In genomic region chr12:94714378-94714777, GRCh38 we compare ENCODE assay signal across 14 cellular contexts.
DNase-seq lines count a peak whose midpoint lies in the region; ATAC-seq and TF ChIP-seq lines count a peak whose summit lies in the region.
"Had no signal": no experiment of that assay in that cellular context is flagged by ENCODE, and none has a peak within 500 bp of the region (broad histone marks: within the 10 kb centered on the region; RNA-seq: fewer than 3 reads in every experiment).

No MANE protein-coding gene starts in this region.

- CTCF ChIA-PET in naive thymus-derived CD4-positive, alpha-beta T cell (lab: Charles Lee), result interaction anchor here (0.7 kb wide), 1 partner anchor 275 kb away, joined by 3 read pairs; no protein-coding TSS in a partner anchor
- CTCF ChIA-PET in OCI-LY7 (lab: Charles Lee; ENCODE audit: unreplicated experiment), result no interaction called here

- no peak for ATAC-seq in naive thymus-derived CD4-positive, alpha-beta T cell

- H3K27me3 Mint-ChIP-seq in naive thymus-derived CD4-positive, alpha-beta T cell, result peaks cover 0 to 6% (median 0%) of the 10 kb centered on the region in 5 donors

- no peaks in the 10 kb centered on the region for H3K9me2 ChIP-seq in OCI-LY7 (ENCODE audit: insufficient read depth, low read length)

- DNase-seq in EH (ENCODE audit: low read depth) (peak; percentile 4), NCI-H524 treated with DMSO at 0.1 percent for 48 hours (lab: John Stamatoyannopoulos, UW) (peak; percentile 65), epithelial cell of esophagus (ENCODE audit: low read depth) (peak; percentile 87), non-pigmented ciliary epithelial cell (ENCODE audit: low read depth) (peak; percentile 78), AG08395 (ENCODE audit: low spot score) (no peak), OCI-LY7 (ENCODE audit: low spot score) (no peak), HT-29 (ENCODE audit: low spot score) (no peak)
- no peak for DNase-seq in naive thymus-derived CD4-positive, alpha-beta T cell
- DNase-seq: activated CD4-positive, CD25-positive, alpha-beta regulatory T cell treated with anti-CD3 and anti-CD28 coated beads, Interleukin-2, amount 50 U/mL, for 72 hours; activated effector memory CD4-positive, alpha-beta T cell treated with Interleukin-2 at 50 U/mL for 16 hours; NCI-H1436; stimulated activated CD4-positive, alpha-beta T cell treated with anti-CD3 and anti-CD28 coated beads, Interleukin-15, amount 100 ng/mL, for 24 hours had no signal

- no peaks in the 10 kb centered on the region for H3K27me3 ChIP-seq in naive thymus-derived CD4-positive, alpha-beta T cell (ENCODE audit: control insufficient read depth in 2 of 2, insufficient read depth in 2 of 2, low read length in 2 of 2)

- H3K4me3 ChIP-seq in epithelial cell of esophagus (ENCODE audit: low read length) (no peak overlapping the region), OCI-LY7 (ENCODE audit: low read depth, low read length, poor library complexity, severe bottlenecking) (no peak overlapping the region)
- no peak overlapping the region for H3K4me3 ChIP-seq in naive thymus-derived CD4-positive, alpha-beta T cell (ENCODE audit: low read length)

- H3K36me3 ChIP-seq in naive thymus-derived CD4-positive, alpha-beta T cell (ENCODE audit: control insufficient read depth in 2 of 3, insufficient read depth in 3 of 3, low read length in 3 of 3), result no peaks in the 10 kb centered on the region
- H3K36me3 ChIP-seq in OCI-LY7 (ENCODE audit: insufficient read depth, low read length), result no peaks in the 10 kb centered on the region

- no peaks in the 10 kb centered on the region for H3K79me2 ChIP-seq in OCI-LY7 (ENCODE audit: insufficient read depth, low read depth, low read length)

- no peak overlapping the region for H3K27ac ChIP-seq in naive thymus-derived CD4-positive, alpha-beta T cell (ENCODE audit: low read depth, low read length)
- no peak overlapping the region for H3K27ac ChIP-seq in OCI-LY7 (ENCODE audit: low read depth, low read length, poor library complexity, severe bottlenecking)

- POLR2A ChIA-PET in naive thymus-derived CD4-positive, alpha-beta T cell (lab: Charles Lee), result no interaction called here
- POLR2A ChIA-PET in OCI-LY7 (lab: Charles Lee), result interaction anchor here (1.1 to 2.7 kb wide), 5 partner anchors 8 to 157 kb away, joined by 3 to 11 read pairs (median 4); no protein-coding TSS in a partner anchor

- H3K4me1 ChIP-seq in naive thymus-derived CD4-positive, alpha-beta T cell (ENCODE audit: control insufficient read depth in 2 of 2, insufficient read depth in 2 of 2, low read length in 2 of 2), result no peaks in the 10 kb centered on the region
- peaks cover 14% of the 10 kb centered on the region for H3K4me1 ChIP-seq in OCI-LY7 (ENCODE audit: insufficient read depth, low read length, poor library complexity, severe bottlenecking)

- H3K4me3 Mint-ChIP-seq in naive thymus-derived CD4-positive, alpha-beta T cell, result no peak overlapping the region
- H3K4me3 Mint-ChIP-seq: dendritic cell treated with granulocyte-macrophage colony-stimulating factor and Interleukin-4, amounts not matched to agents 40 ng/mL and 50 ng/mL, for 4 days; stimulated activated naive CD8-positive, alpha-beta T cell treated with anti-CD3 and anti-CD28 coated beads, Interleukin-15, Interleukin-2, amounts not matched to agents 100 ng/mL and 50 ng/mL, for 24 hours had no signal

- intact Hi-C loops in naive thymus-derived CD4-positive, alpha-beta T cell (cut with micrococcal nuclease), result no loop called here
- intact Hi-C loops in OCI-LY7 (cut with micrococcal nuclease; ENCODE audit: unreplicated experiment), result no loop called here

- H3K9me3 Mint-ChIP-seq in naive thymus-derived CD4-positive, alpha-beta T cell, result no peaks in the 10 kb centered on the region
- H3K9me3 Mint-ChIP-seq: dendritic cell treated with granulocyte-macrophage colony-stimulating factor and Interleukin-4, amounts not matched to agents 40 ng/mL and 50 ng/mL, for 4 days; stimulated activated naive CD8-positive, alpha-beta T cell treated with anti-CD3 and anti-CD28 coated beads, Interleukin-15, Interleukin-2, amounts not matched to agents 100 ng/mL and 50 ng/mL, for 24 hours had no signal

- no peak overlapping the region for H2AFZ ChIP-seq in OCI-LY7 (ENCODE audit: low read length)

- TF ChIP-seq CTCF in epithelial cell of esophagus (IDR thresholded peaks at IDR 0.05; ENCODE audit: insufficient read depth, low read depth, low read length, missing control alignments) (no peak), OCI-LY7 (conservative IDR thresholded peaks at IDR 0.05; ENCODE audit: low read length) (no peak)

- H4K20me1 ChIP-seq in OCI-LY7 (ENCODE audit: insufficient read depth, low read length), result no peaks in the 10 kb centered on the region

- H3K4me1 Mint-ChIP-seq in naive thymus-derived CD4-positive, alpha-beta T cell, result no peaks in the 10 kb centered on the region

- BruUV-seq in OCI-LY7 (replicated peaks; lab: Mats Ljungman, UMichigan), result no TSS peak

- H3K27ac Mint-ChIP-seq in naive thymus-derived CD4-positive, alpha-beta T cell, result no peak overlapping the region
- H3K27ac Mint-ChIP-seq: dendritic cell treated with granulocyte-macrophage colony-stimulating factor and Interleukin-4, amounts not matched to agents 40 ng/mL and 50 ng/mL, for 4 days; stimulated activated naive CD8-positive, alpha-beta T cell treated with anti-CD3 and anti-CD28 coated beads, Interleukin-15, Interleukin-2, amounts not matched to agents 100 ng/mL and 50 ng/mL, for 24 hours had no signal

- H3K4me2 ChIP-seq in OCI-LY7 (ENCODE audit: low read length), result no peak overlapping the region

- no peaks in the 10 kb centered on the region for H3K9me3 ChIP-seq in naive thymus-derived CD4-positive, alpha-beta T cell (ENCODE audit: control insufficient read depth in 2 of 3, low read length in 3 of 3)
- H3K9me3 ChIP-seq in OCI-LY7 (ENCODE audit: low read length), result no peaks in the 10 kb centered on the region

- no peaks in the 10 kb centered on the region for H3K36me3 Mint-ChIP-seq in naive thymus-derived CD4-positive, alpha-beta T cell

Comparison
In these comparisons a context has a peak if more than half of its experiments do, and no peak if none do; other contexts are left out.
1. DNase-seq: peak in EH (single experiment), NCI-H524 treated with DMSO at 0.1 percent for 48 hours (single experiment), epithelial cell of esophagus (single experiment) and non-pigmented ciliary epithelial cell (single experiment); none in naive thymus-derived CD4-positive, alpha-beta T cell (0 of 9), AG08395 (single experiment), OCI-LY7 (single experiment) and HT-29 (single experiment).